Comparison of ENCODE assay signal across 9 cellular contexts in genomic region chr13:50386527-50387123, GRCh38.
DNase-seq lines count a peak whose midpoint lies in the region; ATAC-seq and TF ChIP-seq lines count a peak whose summit lies in the region.
"Had no signal": no experiment of that assay in that cellular context is flagged by ENCODE, and none has a peak within 500 bp of the region (broad histone marks: within the 10 kb centered on the region; RNA-seq: fewer than 3 reads in every experiment).

No MANE protein-coding gene starts in this region.

- H3K4me1 Mint-ChIP-seq in natural killer cell treated with Interleukin-12 subunit alpha and Interleukin-12 subunit beta and Interleukin-15 and Interleukin-18, amount 100 ng/mL, for 72 hours (ENCODE audit: low read depth in 2 of 2), result peaks cover 21 to 22% of the 10 kb centered on the region in 2 donors
- peaks cover 19 to 20% of the 10 kb centered on the region in 2 donors for H3K4me1 Mint-ChIP-seq in natural killer cell
- peaks cover 5% of the 10 kb centered on the region for H3K4me1 Mint-ChIP-seq in activated T-cell treated with anti-CD3 and anti-CD28 coated beads, Interleukin-2, amount 50 U/mL, for 24 hours (ENCODE audit: low read depth)

- peak overlapping the region; percentile 4 for H3K9ac ChIP-seq in mesendoderm (ENCODE audit: low read length)
- H3K9ac ChIP-seq: BLaER1 treated with 17β-estradiol and CSF1 and Interleukin-3, amounts not matched to agents 10 nM and 100 nM had no signal

- peaks cover 3% of the 10 kb centered on the region for H3K9me3 Mint-ChIP-seq in natural killer cell treated with Interleukin-12 subunit alpha and Interleukin-12 subunit beta and Interleukin-15 and Interleukin-18, amount 100 ng/mL, for 72 hours
- no peaks in the 10 kb centered on the region for H3K9me3 Mint-ChIP-seq in natural killer cell
- no peaks in the 10 kb centered on the region for H3K9me3 Mint-ChIP-seq in activated T-cell treated with anti-CD3 and anti-CD28 coated beads, Interleukin-2, amount 50 U/mL, for 24 hours

- WGBS in ectodermal cell, 2 experiments, result 45 to 49% methylated on average over 10 of the region's 10 CpGs
- WGBS in mesendoderm (ENCODE audit: extremely low coverage, insufficient coverage, low lambda C conversion rate), result no CpG with 5 or more reads among the region's 10 CpGs

- H3K27ac ChIP-seq in ectodermal cell (ENCODE audit: insufficient read depth, low read depth, low read length, poor library complexity, severe bottlenecking), result peak overlapping the region; percentile 91
- no peak overlapping the region for H3K27ac ChIP-seq in mesendoderm (ENCODE audit: low read depth, low read length)
- H3K27ac ChIP-seq: BLaER1 treated with 17β-estradiol and CSF1 and Interleukin-3, amounts not matched to agents 10 nM and 100 nM had no signal

- no peaks in the 10 kb centered on the region for H3K9me3 ChIP-seq in ectodermal cell (ENCODE audit: control insufficient read depth, low read length)

- peaks cover 19% of the 10 kb centered on the region for H3K4me1 ChIP-seq in ectodermal cell (ENCODE audit: control insufficient read depth, insufficient read depth, low read length)
- peaks cover 2% of the 10 kb centered on the region for H3K4me1 ChIP-seq in mesendoderm (ENCODE audit: control insufficient read depth, low read depth, low read length)

- H3K27me3 Mint-ChIP-seq in natural killer cell treated with Interleukin-12 subunit alpha and Interleukin-12 subunit beta and Interleukin-15 and Interleukin-18, amount 100 ng/mL, for 72 hours, result no peaks in the 10 kb centered on the region
- H3K27me3 Mint-ChIP-seq in natural killer cell (ENCODE audit: low read depth in 2 of 2), result no peaks in the 10 kb centered on the region
- H3K27me3 Mint-ChIP-seq in activated T-cell treated with anti-CD3 and anti-CD28 coated beads, Interleukin-2, amount 50 U/mL, for 24 hours, result peaks cover 2% of the 10 kb centered on the region

- no peak overlapping the region for H3K4ac ChIP-seq in mesendoderm (ENCODE audit: low read depth, low read length)

- H3K4me3 Mint-ChIP-seq in natural killer cell treated with Interleukin-12 subunit alpha and Interleukin-12 subunit beta and Interleukin-15 and Interleukin-18, amount 100 ng/mL, for 72 hours, result peak overlapping the region; percentile 1
- no peak overlapping the region for H3K4me3 Mint-ChIP-seq in natural killer cell
- H3K4me3 Mint-ChIP-seq in activated T-cell treated with anti-CD3 and anti-CD28 coated beads, Interleukin-2, amount 50 U/mL, for 24 hours, result no peak overlapping the region

- peak overlapping the region in 1 of 2 donors; percentile 79 for H3K27ac Mint-ChIP-seq in natural killer cell treated with Interleukin-12 subunit alpha and Interleukin-12 subunit beta and Interleukin-15 and Interleukin-18, amount 100 ng/mL, for 72 hours
- H3K27ac Mint-ChIP-seq in natural killer cell, result peak overlapping the region in 1 of 2 donors; percentile 23
- no peak overlapping the region for H3K27ac Mint-ChIP-seq in activated T-cell treated with anti-CD3 and anti-CD28 coated beads, Interleukin-2, amount 50 U/mL, for 24 hours

- no peak overlapping the region for H3K4me2 ChIP-seq in mesendoderm (ENCODE audit: low read length)

- H3K36me3 Mint-ChIP-seq in natural killer cell treated with Interleukin-12 subunit alpha and Interleukin-12 subunit beta and Interleukin-15 and Interleukin-18, amount 100 ng/mL, for 72 hours, result peaks cover 9% of the 10 kb centered on the region
- H3K36me3 Mint-ChIP-seq in natural killer cell, result peaks cover 11% of the 10 kb centered on the region
- no peaks in the 10 kb centered on the region for H3K36me3 Mint-ChIP-seq in activated T-cell treated with anti-CD3 and anti-CD28 coated beads, Interleukin-2, amount 50 U/mL, for 24 hours (ENCODE audit: low read depth)

- no peak overlapping the region for H3K18ac ChIP-seq in mesendoderm (ENCODE audit: low read length)

- no peak for ATAC-seq in natural killer cell treated with Interleukin-12 subunit alpha and Interleukin-12 subunit beta and Interleukin-15 and Interleukin-18, amount 100 ng/mL, for 72 hours
- ATAC-seq in natural killer cell (no peak), HG03442 (IDR thresholded peaks at IDR 0.05; ENCODE audit: unreplicated experiment) (no peak), GM18867 (IDR thresholded peaks at IDR 0.05; ENCODE audit: unreplicated experiment) (no peak)

- no peak overlapping the region for H2AK5ac ChIP-seq in mesendoderm (ENCODE audit: low read length)

- no peak overlapping the region for H4K5ac ChIP-seq in mesendoderm (ENCODE audit: low read length)

- H2BK5ac ChIP-seq in mesendoderm (ENCODE audit: low read length), result no peak overlapping the region

- H4K8ac ChIP-seq in mesendoderm (ENCODE audit: low read depth, low read length), result no peak overlapping the region

- H3K4me3 ChIP-seq in ectodermal cell (ENCODE audit: insufficient read depth, low read depth, low read length), result no peak overlapping the region
- H3K4me3 ChIP-seq in mesendoderm (ENCODE audit: low read length), result no peak overlapping the region
- H3K4me3 ChIP-seq: BLaER1 treated with 17β-estradiol and CSF1 and Interleukin-3, amounts not matched to agents 10 nM and 100 nM had no signal

- no peak for TF ChIP-seq CTCF in natural killer cell (IDR thresholded peaks at IDR 0.05)

- no peak overlapping the region for H3K23ac ChIP-seq in mesendoderm (ENCODE audit: low read length)

- H3K79me2 ChIP-seq in mesendoderm (ENCODE audit: control insufficient read depth, insufficient read depth, low read length), result no peaks in the 10 kb centered on the region

- intact Hi-C loops in natural killer cell (cut with micrococcal nuclease), result no loop called here

- peak overlapping the region; percentile 44 for H3K56ac ChIP-seq in mesendoderm (ENCODE audit: low read length)

- no peaks in the 10 kb centered on the region for H3K27me3 ChIP-seq in ectodermal cell (ENCODE audit: control insufficient read depth, insufficient read depth, low read length, poor library complexity, severe bottlenecking)
- no peaks in the 10 kb centered on the region for H3K27me3 ChIP-seq in mesendoderm (ENCODE audit: insufficient read depth, low read length, poor library complexity)
- H3K27me3 ChIP-seq: BLaER1 treated with 17β-estradiol and CSF1 and Interleukin-3, amounts not matched to agents 10 nM and 100 nM had no signal

- peak overlapping the region; percentile 45 for H2BK120ac ChIP-seq in mesendoderm (ENCODE audit: low read depth, low read length)

- no peak for DNase-seq in natural killer cell treated with Interleukin-12 subunit alpha and Interleukin-12 subunit beta and Interleukin-15 and Interleukin-18, amount 100 ng/mL, for 72 hours (ENCODE audit: low spot score)
- DNase-seq in natural killer cell (no peak), mesendoderm (peak; percentile 22), islet precursor cell (no peak)
- DNase-seq in activated T-cell treated with anti-CD3 and anti-CD28 coated beads, Interleukin-2, amount 50 U/mL, for 24 hours, result no peak

- H3K36me3 ChIP-seq in ectodermal cell (ENCODE audit: control insufficient read depth, insufficient read depth, low read length), result no peaks in the 10 kb centered on the region
- no peaks in the 10 kb centered on the region for H3K36me3 ChIP-seq in mesendoderm (ENCODE audit: control insufficient read depth, insufficient read depth, low read length)
- H3K36me3 ChIP-seq: BLaER1 treated with 17β-estradiol and CSF1 and Interleukin-3, amounts not matched to agents 10 nM and 100 nM had no signal

- no peak overlapping the region for H2BK15ac ChIP-seq in mesendoderm (replicated peaks; ENCODE audit: low read depth)

- H3K79me1 ChIP-seq in mesendoderm (ENCODE audit: low read length), result no peaks in the 10 kb centered on the region
